Comparison of ENCODE assay signal across 14 cellular contexts in genomic region chr5:123558762-123559433, GRCh38. TPM values are rescaled to one million over a fixed set of nuclear protein-coding genes. Genes with fewer than 3 reads are reported as not detected.
DNase-seq lines count a peak whose midpoint lies in the region; ATAC-seq, FAIRE-seq and TF ChIP-seq lines count a peak whose summit lies in the region.
"Had no signal": no experiment of that assay in that cellular context is flagged by ENCODE, and none has a peak within 500 bp of the region (broad histone marks: within the 10 kb centered on the region; RNA-seq: fewer than 3 reads in every experiment).

No MANE protein-coding gene starts in this region.

- POLR2A ChIA-PET in WTC11 (lab: Charles Lee), result no interaction called here

- CTCF ChIA-PET in WTC11 (lab: Charles Lee), result interaction anchor here (0.7 kb wide), 2 partner anchors 46 to 154 kb away, joined by 3 read pairs; no protein-coding TSS in a partner anchor

- no peaks in the 10 kb centered on the region for H3K27me3 Mint-ChIP-seq in activated T-cell treated with anti-CD3 and anti-CD28 coated beads, Interleukin-2, amount 50 U/mL, for 72 hours (ENCODE audit: low read depth)
- H3K27me3 Mint-ChIP-seq in activated T-cell treated with anti-CD3 and anti-CD28 coated beads, Interleukin-2, amount 50 U/mL, for 4 hours (ENCODE audit: low read depth), result no peaks in the 10 kb centered on the region
- no peaks in the 10 kb centered on the region for H3K27me3 Mint-ChIP-seq in WTC11 (ENCODE audit: low read depth)
- H3K27me3 Mint-ChIP-seq: CD4-positive, CD25-positive, alpha-beta regulatory T cell had no signal

- peak; percentile 9 for FAIRE-seq in islet of Langerhans (lab: Jason Lieb, UNC)
- FAIRE-seq: GM18507, HepG2, HTR-8/SVneo had no signal

- no peaks in the 10 kb centered on the region for H3K9me3 Mint-ChIP-seq in activated T-cell treated with anti-CD3 and anti-CD28 coated beads, Interleukin-2, amount 50 U/mL, for 72 hours
- no peaks in the 10 kb centered on the region for H3K9me3 Mint-ChIP-seq in activated T-cell treated with anti-CD3 and anti-CD28 coated beads, Interleukin-2, amount 50 U/mL, for 4 hours
- H3K9me3 Mint-ChIP-seq in WTC11, result no peaks in the 10 kb centered on the region
- H3K9me3 Mint-ChIP-seq: H9 had no signal

- peak overlapping the region; percentile 59 for H3K27ac Mint-ChIP-seq in activated T-cell treated with anti-CD3 and anti-CD28 coated beads, Interleukin-2, amount 50 U/mL, for 72 hours
- peak overlapping the region; percentile 15 for H3K27ac Mint-ChIP-seq in WTC11
- H3K27ac Mint-ChIP-seq: CD4-positive, CD25-positive, alpha-beta regulatory T cell had no signal

- H3K36me3 Mint-ChIP-seq in activated T-cell treated with anti-CD3 and anti-CD28 coated beads, Interleukin-2, amount 50 U/mL, for 72 hours (ENCODE audit: insufficient read depth in 2 of 2), result peaks cover 5 to 11% of the 10 kb centered on the region in 2 donors
- H3K36me3 Mint-ChIP-seq in activated T-cell treated with anti-CD3 and anti-CD28 coated beads, Interleukin-2, amount 50 U/mL, for 4 hours (ENCODE audit: insufficient read depth), result peaks cover 36% of the 10 kb centered on the region
- H3K36me3 Mint-ChIP-seq in WTC11, result peaks cover 4% of the 10 kb centered on the region

- peak; percentile 69 to 90 for ATAC-seq in activated T-cell treated with anti-CD3 and anti-CD28 coated beads, Interleukin-2, amount 50 U/mL, for 72 hours (replicated peaks in 1 of 2)
- no peak for ATAC-seq in activated T-cell treated with anti-CD3 and anti-CD28 coated beads, Interleukin-2, amount 50 U/mL, for 4 hours
- no peak for ATAC-seq in WTC11
- ATAC-seq in HG03280 (IDR thresholded peaks at IDR 0.05; ENCODE audit: unreplicated experiment), result no peak
- ATAC-seq: HepG2 had no signal

- DNase-seq in activated T-cell treated with anti-CD3 and anti-CD28 coated beads, Interleukin-2, amount 50 U/mL, for 72 hours, result no peak
- DNase-seq in activated T-cell treated with anti-CD3 and anti-CD28 coated beads, Interleukin-2, amount 50 U/mL, for 4 hours, result no peak
- no peak for DNase-seq in WTC11 (ENCODE audit: low spot score)
- DNase-seq in stimulated activated CD4-positive, alpha-beta T cell treated with anti-CD3 and anti-CD28 coated beads, Interleukin-12 subunit alpha, Interleukin-12 subunit beta, amount 100 ng/mL, for 4 hours, result no peak
- no peak for DNase-seq in stimulated activated naive CD4-positive, alpha-beta T cell (lab: John Stamatoyannopoulos, UW)
- DNase-seq: ACHN; CD4-positive, CD25-positive, alpha-beta regulatory T cell; GOT3; H9 had no signal

- H3K4me1 Mint-ChIP-seq in activated T-cell treated with anti-CD3 and anti-CD28 coated beads, Interleukin-2, amount 50 U/mL, for 72 hours (ENCODE audit: low read depth), result peaks cover 26% of the 10 kb centered on the region
- peaks cover 17% of the 10 kb centered on the region for H3K4me1 Mint-ChIP-seq in activated T-cell treated with anti-CD3 and anti-CD28 coated beads, Interleukin-2, amount 50 U/mL, for 4 hours (ENCODE audit: low read depth)
- peaks cover 39% of the 10 kb centered on the region for H3K4me1 Mint-ChIP-seq in WTC11

- H3K4me3 Mint-ChIP-seq in activated T-cell treated with anti-CD3 and anti-CD28 coated beads, Interleukin-2, amount 50 U/mL, for 72 hours, result peak overlapping the region in 1 of 2 donors; percentile 16
- H3K4me3 Mint-ChIP-seq in activated T-cell treated with anti-CD3 and anti-CD28 coated beads, Interleukin-2, amount 50 U/mL, for 4 hours, result no peak overlapping the region
- H3K4me3 Mint-ChIP-seq in WTC11, result no peak overlapping the region
- H3K4me3 Mint-ChIP-seq: CD4-positive, CD25-positive, alpha-beta regulatory T cell; H9 had no signal

- no peak for TF ChIP-seq CTCF in WTC11 (IDR thresholded peaks at IDR 0.05)

TF ChIP-seq in WTC11, 78 proteins besides CTCF, POLR2A, EP300 and RAD21 (continues in another document):
- TF ChIP-seq TCF7 (CRISPR knock-in tag; IDR thresholded peaks at IDR 0.05; ENCODE audit: low read depth) (no peak), CDX4 (CRISPR knock-in tag; IDR thresholded peaks at IDR 0.05; ENCODE audit: borderline replicate concordance) (no peak), ETV6 (CRISPR knock-in tag; IDR thresholded peaks at IDR 0.05) (no peak), NR3C1 (CRISPR knock-in tag; conservative IDR thresholded peaks at IDR 0.05; ENCODE audit: low read depth) (no peak), AFF4 (CRISPR knock-in tag; IDR thresholded peaks at IDR 0.05; ENCODE audit: borderline replicate concordance) (no peak), FOXP4 (CRISPR knock-in tag; IDR thresholded peaks at IDR 0.05) (no peak), AR (CRISPR knock-in tag; IDR thresholded peaks at IDR 0.05) (no peak)

RNA-seq across cellular contexts. Expression of gene CSNK1G3, which starts 46.9 kb away (rescaled TPM):
- 10 to 100 TPM; 56.2 to 58.5 TPM for total RNA-seq in activated T-cell treated with anti-CD3 and anti-CD28 coated beads, Interleukin-2, amount 50 U/mL, for 72 hours
- total RNA-seq in activated T-cell treated with anti-CD3 and anti-CD28 coated beads, Interleukin-2, amount 50 U/mL, for 4 hours, result 10 to 100 TPM; 34.5 to 38.2 (median 38.1) TPM
- 50.6 to 53.1 TPM (median 51.2 TPM) in 3 replicates for total RNA-seq in WTC11 (2021)

Comparison
In these comparisons a context has a peak if more than half of its experiments do, and no peak if none do; other contexts are left out.
1. ATAC-seq: peak in activated T-cell treated with anti-CD3 and anti-CD28 coated beads, Interleukin-2, amount 50 U/mL, for 72 hours (2 of 2); none in activated T-cell treated with anti-CD3 and anti-CD28 coated beads, Interleukin-2, amount 50 U/mL, for 4 hours (0 of 2), WTC11 (single experiment) and HG03280 (single experiment).